In genomic region chrX:39491548-39492297, GRCh38 we compare ENCODE assay signal across 8 cellular contexts.
DNase-seq lines count a peak whose midpoint lies in the region; ATAC-seq and TF ChIP-seq lines count a peak whose summit lies in the region.

No MANE protein-coding gene starts in this region.

- no peak overlapping the region for H3K27ac ChIP-seq in CD8-positive, alpha-beta T cell (ENCODE audit: low read depth, low read length)
- H3K27ac ChIP-seq in foreskin keratinocyte = no peak overlapping the region

- H3K36me3 Mint-ChIP-seq in CD8-positive, alpha-beta T cell = no peaks in the 10 kb centered on the region
- H3K36me3 Mint-ChIP-seq in activated naive CD8-positive, alpha-beta T cell = no peaks in the 10 kb centered on the region

- POLR2A ChIA-PET in CD8-positive, alpha-beta T cell (lab: Charles Lee) = no interaction called here

- intact Hi-C loops in CD8-positive, alpha-beta T cell (cut with DNase I, micrococcal nuclease) = no loop called here

- H3K27me3 ChIP-seq in CD8-positive, alpha-beta T cell (ENCODE audit: insufficient read depth, low read length) = no peaks in the 10 kb centered on the region
- no peaks in the 10 kb centered on the region for H3K27me3 ChIP-seq in foreskin keratinocyte

- peak overlapping the region; percentile 51 for H3K4me3 Mint-ChIP-seq in CD8-positive, alpha-beta T cell
- peak overlapping the region; percentile 42 for H3K4me3 Mint-ChIP-seq in activated naive CD8-positive, alpha-beta T cell

- no peak for TF ChIP-seq CTCF in CD8-positive, alpha-beta T cell (IDR thresholded peaks at IDR 0.05)
- TF ChIP-seq CTCF in foreskin keratinocyte (conservative IDR thresholded peaks at IDR 0.05) = no peak

- H3K27me3 Mint-ChIP-seq in CD8-positive, alpha-beta T cell (ENCODE audit: low read depth) = no peaks in the 10 kb centered on the region
- H3K27me3 Mint-ChIP-seq in activated naive CD8-positive, alpha-beta T cell = no peaks in the 10 kb centered on the region

- no peaks in the 10 kb centered on the region for H3K36me3 ChIP-seq in CD8-positive, alpha-beta T cell (ENCODE audit: insufficient read depth, low read length)

- peaks cover 13% of the 10 kb centered on the region for H3K4me1 ChIP-seq in CD8-positive, alpha-beta T cell (ENCODE audit: insufficient read depth, low read length)
- no peaks in the 10 kb centered on the region for H3K4me1 ChIP-seq in foreskin keratinocyte

- no peaks in the 10 kb centered on the region for H3K9me3 ChIP-seq in CD8-positive, alpha-beta T cell (ENCODE audit: low read length)

- DNase-seq in CD8-positive, alpha-beta T cell = peak; percentile 2 to 65 (median 40)
- DNase-seq in T-helper 1 cell = peak in 4 of 5 donors; percentile 17 to 68 (median 27)
- peak; percentile 13 for DNase-seq in stimulated activated CD8-positive, alpha-beta memory T cell treated with anti-CD3 and anti-CD28 coated beads, Interleukin-12 subunit alpha, Interleukin-12 subunit beta, amount 100 ng/mL, for 4 hours (ENCODE audit: low read depth)
- no peak for DNase-seq in foreskin keratinocyte
- no peak for DNase-seq in SHP77 (lab: John Stamatoyannopoulos, UW)
- no peak for DNase-seq in HuH-7 (ENCODE audit: low spot score)

- CTCF ChIA-PET in CD8-positive, alpha-beta T cell (lab: Charles Lee) = no interaction called here

- H3K9me3 Mint-ChIP-seq in CD8-positive, alpha-beta T cell = no peaks in the 10 kb centered on the region
- H3K9me3 Mint-ChIP-seq in activated naive CD8-positive, alpha-beta T cell (ENCODE audit: low read depth) = no peaks in the 10 kb centered on the region

- ATAC-seq in CD8-positive, alpha-beta T cell = peak; percentile 94
- ATAC-seq in HG02610 (IDR thresholded peaks at IDR 0.05; ENCODE audit: unreplicated experiment) (peak; percentile 64), foreskin keratinocyte (no peak)

- no peak overlapping the region for H3K4me3 ChIP-seq in CD8-positive, alpha-beta T cell (ENCODE audit: low read depth, low read length)

- peaks cover 26% of the 10 kb centered on the region for H3K4me1 Mint-ChIP-seq in CD8-positive, alpha-beta T cell (ENCODE audit: low read depth)
- peaks cover 41% of the 10 kb centered on the region for H3K4me1 Mint-ChIP-seq in activated naive CD8-positive, alpha-beta T cell (ENCODE audit: low read depth)

- H3K27ac Mint-ChIP-seq in CD8-positive, alpha-beta T cell = peak overlapping the region; percentile 52
- H3K27ac Mint-ChIP-seq in activated naive CD8-positive, alpha-beta T cell = peak overlapping the region; percentile 72

Comparison
In these comparisons a context has a peak if more than half of its experiments do, and no peak if none do; other contexts are left out.
1. DNase-seq: peak in CD8-positive, alpha-beta T cell (7 of 7), T-helper 1 cell (4 of 5) and stimulated activated CD8-positive, alpha-beta memory T cell treated with anti-CD3 and anti-CD28 coated beads, Interleukin-12 subunit alpha, Interleukin-12 subunit beta, amount 100 ng/mL, for 4 hours (single experiment); none in foreskin keratinocyte (0 of 2), SHP77 (0 of 2) and HuH-7 (single experiment).